In the genomic region with DNA sequence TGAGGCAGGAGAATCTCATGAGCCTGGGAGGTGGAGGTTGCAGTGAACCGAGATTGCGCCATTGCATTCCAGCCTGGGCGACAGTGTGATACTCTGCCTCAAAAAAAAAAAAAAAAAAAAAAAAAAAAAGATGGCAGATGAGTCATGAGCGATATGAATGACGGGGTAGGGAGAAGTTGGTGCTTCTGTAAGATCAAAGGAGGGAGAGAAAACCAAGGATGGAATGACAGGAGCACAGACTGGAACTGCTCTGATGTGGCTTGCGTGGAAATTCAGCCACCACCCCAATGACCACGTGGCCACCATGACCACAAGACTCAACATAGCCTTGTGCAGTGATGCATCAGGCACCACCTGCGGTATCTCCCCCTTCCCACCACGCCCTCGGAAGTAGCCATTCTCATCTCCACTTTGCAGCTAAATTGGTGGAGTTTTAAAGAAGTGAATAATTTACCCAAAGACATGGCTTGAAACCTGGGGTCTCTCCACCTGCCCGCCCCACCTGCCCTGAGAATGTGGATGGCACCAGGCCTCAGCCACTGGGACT, we compare ENCODE assay signal across 1 cellular context.
TF ChIP-seq lines count a peak whose summit lies in the region.

No MANE protein-coding gene starts in this region.

TF ChIP-seq in A549, 52 proteins besides CTCF, POLR2A, EP300 and RAD21 (continued from another document):
- TF ChIP-seq CEBPB (IDR thresholded peaks at IDR 0.05), result peak; percentile 61 to 64
- no peak for TF ChIP-seq TP53 (CRISPR knock-in tag; IDR thresholded peaks at IDR 0.05)
- TF ChIP-seq RFX5 (IDR thresholded peaks at IDR 0.05), result no peak
TF ChIP-seq in A549: peak in this region for 3.
